Comparison of ENCODE assay signal across 9 cellular contexts in genomic region chr16:2970563-2970962, GRCh38. TPM values are rescaled to one million over a fixed set of nuclear protein-coding genes. Genes with fewer than 3 reads are reported as not detected.
DNase-seq lines count a peak whose midpoint lies in the region; ATAC-seq and TF ChIP-seq lines count a peak whose summit lies in the region.
"Had no signal": no experiment of that assay in that cellular context is flagged by ENCODE, and none has a peak within 500 bp of the region (broad histone marks: within the 10 kb centered on the region; RNA-seq: fewer than 3 reads in every experiment).

No MANE protein-coding gene starts in this region.

- intact Hi-C loops in dorsolateral prefrontal cortex (cut with DNase I) = no loop called here

- H3K27me3 ChIP-seq in GM06990 (replicated peaks; ENCODE audit: control insufficient read depth, insufficient read depth, low read length) = no peaks in the 10 kb centered on the region
- H3K27me3 ChIP-seq in NT2/D1 (ENCODE audit: insufficient read depth, insufficient read length) = no peaks in the 10 kb centered on the region
- peaks cover 0 to 27% (median 21%) of the 10 kb centered on the region in 45 donors for H3K27me3 ChIP-seq in dorsolateral prefrontal cortex
- H3K27me3 ChIP-seq in parathyroid adenoma (ENCODE audit: control insufficient read depth, insufficient read depth, low read length) = no peaks in the 10 kb centered on the region

- peak overlapping the region; percentile 93 for H3K4me2 ChIP-seq in parathyroid adenoma (ENCODE audit: low read length)

- H3K9ac ChIP-seq in NT2/D1 (ENCODE audit: insufficient read length, low read depth) (peak overlapping the region; percentile 99), parathyroid adenoma (peak overlapping the region; percentile 14)

- ATAC-seq in GM18502 (IDR thresholded peaks at IDR 0.05; ENCODE audit: poor library complexity, unreplicated experiment) = no peak

- H3K9me3 ChIP-seq in NT2/D1 (ENCODE audit: insufficient read depth, low read length) (no peaks in the 10 kb centered on the region), parathyroid adenoma (ENCODE audit: control insufficient read depth, low read length) (no peaks in the 10 kb centered on the region)

- H2AFZ ChIP-seq in parathyroid adenoma = peak overlapping the region; percentile 74

- no peak for DNase-seq in GM06990 (ENCODE audit: extremely low read depth, insufficient read length)
- DNase-seq in NT2/D1 (ENCODE audit: low read depth, low spot score) = no peak
- DNase-seq in dorsolateral prefrontal cortex = no peak
- DNase-seq in DMS79 (lab: John Stamatoyannopoulos, UW) = no peak
- DNase-seq in midbrain (lab: John Stamatoyannopoulos, UW) = no peak
- no peak for DNase-seq in iPS-NIHi7 (ENCODE audit: extremely low spot score)

- no peak for TF ChIP-seq CTCF in GM06990 (IDR thresholded peaks at IDR 0.05; ENCODE audit: insufficient read depth, low read length, poor library complexity, severe bottlenecking)
- TF ChIP-seq CTCF in dorsolateral prefrontal cortex (IDR thresholded peaks at IDR 0.05 in 54 of 56, conservative IDR thresholded peaks at IDR 0.05 in 2 of 56; ENCODE audit: low read depth in 1 of 56, partially characterized antibody in 56 of 56) = no peak
- no peak for TF ChIP-seq CTCF in parathyroid adenoma (IDR thresholded peaks at IDR 0.05)

- peak overlapping the region; percentile 88 for H3K4me3 ChIP-seq in GM06990 (replicated peaks; ENCODE audit: low read depth, low read length)
- peak overlapping the region; percentile 98 for H3K4me3 ChIP-seq in NT2/D1 (ENCODE audit: insufficient read length, low read depth)
- H3K4me3 ChIP-seq in dorsolateral prefrontal cortex = peak overlapping the region; percentile 67 to 99 (median 91)
- H3K4me3 ChIP-seq in parathyroid adenoma (ENCODE audit: low read depth, low read length) = peak overlapping the region; percentile 67

- H3K27ac ChIP-seq in dorsolateral prefrontal cortex (peak overlapping the region; percentile 65 to 99 (median 96)), parathyroid adenoma (peak overlapping the region; percentile 78)

- H3K36me3 ChIP-seq in GM06990 (ENCODE audit: control insufficient read depth, insufficient read depth, low read length) (peaks cover 11% of the 10 kb centered on the region), NT2/D1 (ENCODE audit: insufficient read depth, insufficient read length, low read length) (peaks cover 69% of the 10 kb centered on the region), parathyroid adenoma (ENCODE audit: control insufficient read depth, insufficient read depth, low read length) (no peaks in the 10 kb centered on the region)

- H3K4me1 ChIP-seq in NT2/D1 (ENCODE audit: insufficient read depth, insufficient read length) = peaks cover 28% of the 10 kb centered on the region
- peaks cover 19% of the 10 kb centered on the region for H3K4me1 ChIP-seq in parathyroid adenoma

- no peaks in the 10 kb centered on the region for H3K79me2 ChIP-seq in parathyroid adenoma

RNA-seq across cellular contexts. Expression of gene PAQR4, which starts 1.4 kb away (rescaled TPM):
- total RNA-seq in dorsolateral prefrontal cortex = 100 to 1,000 TPM in 6 of 120 experiments, 10 to 100 TPM in 114; 31.9 to 177 (median 57.8) TPM

RNA-seq across cellular contexts. Expression of gene KREMEN2, which starts 6.5 kb away (rescaled TPM):
- under 1 TPM in 24 of 120 experiments, not detected in 96; 0.22 to 0.68 (median 0.41) TPM for total RNA-seq in dorsolateral prefrontal cortex

RNA-seq across cellular contexts. Expression of gene PKMYT1, which starts 9.7 kb away (rescaled TPM):
- total RNA-seq in dorsolateral prefrontal cortex = 10 to 100 TPM in 30 of 120 experiments, 1 to 10 TPM in 90; 2.7 to 18.6 (median 8.3) TPM

RNA-seq across cellular contexts. Expression of gene CLDN9, which starts 42.2 kb away (rescaled TPM):
- 10 to 100 TPM in 1 of 120 experiments, 1 to 10 TPM in 118, under 1 TPM in 1; 0.98 to 11.7 (median 3.4) TPM for total RNA-seq in dorsolateral prefrontal cortex

RNA-seq across cellular contexts. Expression of gene CLDN6, which starts 47.4 kb away (rescaled TPM):
- 1 to 10 TPM in 3 of 120 experiments, under 1 TPM in 24, not detected in 93; 0.28 to 1.5 (median 0.47) TPM for total RNA-seq in dorsolateral prefrontal cortex
- total RNA-seq: NCI-H460 had no signal
